Comparison of ENCODE assay signal across 11 cellular contexts in genomic region chr9:80156725-80157124, GRCh38.
DNase-seq lines count a peak whose midpoint lies in the region; ATAC-seq, FAIRE-seq and TF ChIP-seq lines count a peak whose summit lies in the region.
"Had no signal": no experiment of that assay in that cellular context is flagged by ENCODE, and none has a peak within 500 bp of the region (broad histone marks: within the 10 kb centered on the region; RNA-seq: fewer than 3 reads in every experiment).

No MANE protein-coding gene starts in this region.

- intact Hi-C loops in sciatic nerve (cut with DNase I) = no loop called here

- peak; percentile 84 for FAIRE-seq in GM19239 (lab: Jason Lieb, UNC)

- POLR2A ChIA-PET in HEK293T (lab: Yijun Ruan, JAX) = interaction anchor here (2.9 kb wide), 1 partner anchor 585 kb away, joined by 15 read pairs; the partner anchor contains the start of gene TLE4

- H3K27me3 Mint-ChIP-seq in naive B cell = no peaks in the 10 kb centered on the region

- H3K36me3 Mint-ChIP-seq in naive B cell = peaks cover 0 to 8% of the 10 kb centered on the region in 2 donors

- no peak for DNase-seq in GM19239 (ENCODE audit: insufficient read length, low spot score)
- no peak for DNase-seq in HEK293T (ENCODE audit: extremely low spot score)
- DNase-seq in naive B cell = no peak
- DNase-seq in kidney glomerular epithelial cell (lab: John Stamatoyannopoulos, UW) = no peak
- DNase-seq in sciatic nerve (ENCODE audit: low spot score) = no peak
- DNase-seq in occipital lobe (lab: John Stamatoyannopoulos, UW) = no peak
- DNase-seq: cerebellar nuclear complex, retina had no signal

- H3K27ac Mint-ChIP-seq in naive B cell = peak overlapping the region in 2 of 6 donors; percentile 33 to 85
- H3K27ac Mint-ChIP-seq: activated T-helper 2 cell treated with anti-CD3 and anti-CD28 coated beads, Interferon-gamma antibody, Interleukin-2, Interleukin-4, amounts not matched to agents 10 μg/mL and 5 μg/mL and 100 μg/mL, durations not matched to agents 14 hours and 24 hours and 36 hours; T-helper 2 cell treated with Interferon-gamma antibody and Interleukin-4, amounts not matched to agents 5 μg/mL and 100 μg/mL, for 36 hours had no signal

- H3K9me3 Mint-ChIP-seq in naive B cell = peaks cover 0 to 8% (median 5%) of the 10 kb centered on the region in 7 donors
- H3K9me3 Mint-ChIP-seq: activated T-helper 2 cell treated with anti-CD3 and anti-CD28 coated beads, Interferon-gamma antibody, Interleukin-2, Interleukin-4, amounts not matched to agents 10 μg/mL and 5 μg/mL and 100 μg/mL, durations not matched to agents 14 hours and 24 hours and 36 hours had no signal

- CTCF ChIA-PET in HEK293T (lab: Yijun Ruan, JAX) = interaction anchor here (1.1 to 1.4 kb wide), 2 partner anchors 11 to 678 kb away, joined by 3 read pairs; no protein-coding TSS in a partner anchor

- ATAC-seq in HG03442 (IDR thresholded peaks at IDR 0.05; ENCODE audit: unreplicated experiment) (peak; percentile 70), naive B cell (ENCODE audit: low read depth in 2 of 2) (peak; percentile 53 to 66), sciatic nerve (no peak)

- H3K4me3 Mint-ChIP-seq in naive B cell = peak overlapping the region in 2 of 8 donors; percentile 3 to 61
- H3K4me3 Mint-ChIP-seq: T-helper 2 cell treated with Interferon-gamma antibody and Interleukin-4, amounts not matched to agents 5 μg/mL and 100 μg/mL, for 36 hours had no signal

- peaks cover 24 to 39% (median 30%) of the 10 kb centered on the region in 3 donors for H3K4me1 Mint-ChIP-seq in naive B cell

TF ChIP-seq in HEK293T, 16 proteins besides CTCF, POLR2A, EP300 and RAD21:
- TF ChIP-seq FOXM1 (IDR thresholded peaks at IDR 0.05; ENCODE audit: borderline replicate concordance) (no peak), ARNT (IDR thresholded peaks at IDR 0.05) (0 out of 2 replicates have a peak, but pooled peaks have one; percentile 4), FOXA1 (IDR thresholded peaks at IDR 0.05) (no peak), HDGF (IDR thresholded peaks at IDR 0.05; ENCODE audit: borderline replicate concordance) (no peak)
